34 cellular contexts compared by ENCODE assay signal in genomic region chr5:128455861-128456361, GRCh38.
DNase-seq lines count a peak whose midpoint lies in the region; ATAC-seq and TF ChIP-seq lines count a peak whose summit lies in the region.
"Had no signal": no experiment of that assay in that cellular context is flagged by ENCODE, and none has a peak within 500 bp of the region (broad histone marks: within the 10 kb centered on the region; RNA-seq: fewer than 3 reads in every experiment).

No MANE protein-coding gene starts in this region.

- H3F3A ChIP-seq in GM23338 (replicated peaks; ENCODE audit: low read depth) (no peaks in the 10 kb centered on the region), neural progenitor cell (ENCODE audit: low read depth) (peaks cover 15% of the 10 kb centered on the region)

- H3K27ac Mint-ChIP-seq in GM23338, result no peak overlapping the region; the same call in 1 of the 2 replicates
- no peak overlapping the region for H3K27ac Mint-ChIP-seq in neural progenitor cell
- H3K27ac Mint-ChIP-seq in type B pancreatic cell, result no peak overlapping the region
- H3K27ac Mint-ChIP-seq: activated T-helper 1 cell treated with anti-CD3 and anti-CD28 coated beads, Interleukin-12 subunit alpha, Interleukin-12 subunit beta, Interleukin-2, Interleukin-4 antibody, amounts not matched to agents 30 ng/mL and 10 ng/mL and 1 ng/mL, durations not matched to agents 14 hours and 24 hours and 36 hours; mesothelial cell of epicardium; stimulated activated naive B cell treated with anti-CD40 and anti-IgM and Interleukin-4, amounts not matched to agents 10 μg/mL and 1 μg/mL and 100 μg/mL, for 72 hours had no signal

- TF ChIP-seq POLR2A in tibial nerve (IDR thresholded peaks at IDR 0.05), result no peak

- TF ChIP-seq EP300 in tibial nerve (IDR thresholded peaks at IDR 0.05), result no peak

- H3K9me3 ChIP-seq in adipocyte (ENCODE audit: control insufficient read depth, low read length), result no peaks in the 10 kb centered on the region
- no peaks in the 10 kb centered on the region for H3K9me3 ChIP-seq in neural progenitor cell (ENCODE audit: low read depth)
- H3K9me3 ChIP-seq in tibial nerve, result peaks cover 0 to 10% (median 0%) of the 10 kb centered on the region in 4 donors
- H3K9me3 ChIP-seq: esophagus muscularis mucosa, SJSA1, upper lobe of right lung had no signal

- H3K27ac ChIP-seq in GM23338 (ENCODE audit: low read depth) (no peak overlapping the region), neural progenitor cell (peak overlapping the region; percentile 84), tibial nerve (no peak overlapping the region)
- H3K27ac ChIP-seq: esophagus muscularis mucosa, foreskin keratinocyte, GM23248, heart left ventricle, SJSA1, upper lobe of right lung had no signal

- H2AFZ ChIP-seq in GM23338, result no peak overlapping the region
- no peak overlapping the region for H2AFZ ChIP-seq in neural progenitor cell (replicated peaks)
- H2AFZ ChIP-seq: GM23248 had no signal

- H3K4me1 ChIP-seq in GM23338 (ENCODE audit: insufficient read depth), result peaks cover 14% of the 10 kb centered on the region
- H3K4me1 ChIP-seq in adipocyte (ENCODE audit: control insufficient read depth, insufficient read depth, low read length), result peaks cover 10% of the 10 kb centered on the region
- H3K4me1 ChIP-seq in neural progenitor cell, result peaks cover 20% of the 10 kb centered on the region
- no peaks in the 10 kb centered on the region for H3K4me1 ChIP-seq in tibial nerve
- H3K4me1 ChIP-seq: esophagus muscularis mucosa, foreskin keratinocyte, SJSA1, upper lobe of right lung had no signal

- H3K36me3 Mint-ChIP-seq in GM23338 (ENCODE audit: low read depth), result peaks cover 25% of the 10 kb centered on the region
- peaks cover 23% of the 10 kb centered on the region for H3K36me3 Mint-ChIP-seq in neural progenitor cell
- peaks cover 53% of the 10 kb centered on the region for H3K36me3 Mint-ChIP-seq in type B pancreatic cell
- H3K36me3 Mint-ChIP-seq: stimulated activated naive B cell treated with anti-CD40 and anti-IgM and Interleukin-4, amounts not matched to agents 10 μg/mL and 1 μg/mL and 100 μg/mL, for 72 hours had no signal

- peaks cover 17% of the 10 kb centered on the region; the same call in 2 of the 3 replicates for H3K9me3 Mint-ChIP-seq in GM23338
- H3K9me3 Mint-ChIP-seq in neural progenitor cell, result peaks cover 37% of the 10 kb centered on the region
- H3K9me3 Mint-ChIP-seq in type B pancreatic cell, result peaks cover 12% of the 10 kb centered on the region
- H3K9me3 Mint-ChIP-seq: activated T-helper 1 cell treated with anti-CD3 and anti-CD28 coated beads, Interleukin-12 subunit alpha, Interleukin-12 subunit beta, Interleukin-2, Interleukin-4 antibody, amounts not matched to agents 30 ng/mL and 10 ng/mL and 1 ng/mL, durations not matched to agents 14 hours and 24 hours and 36 hours had no signal

- H3K79me2 ChIP-seq in GM23338 (replicated peaks; ENCODE audit: insufficient read depth), result no peaks in the 10 kb centered on the region
- peaks cover 16% of the 10 kb centered on the region for H3K79me2 ChIP-seq in neural progenitor cell (ENCODE audit: low read depth)

- H4K20me1 ChIP-seq in GM23338 (replicated peaks; ENCODE audit: insufficient read depth) (no peaks in the 10 kb centered on the region), neural progenitor cell (ENCODE audit: low read depth) (no peaks in the 10 kb centered on the region)

- no peak overlapping the region for H3K4me3 ChIP-seq in GM23338
- no peak overlapping the region for H3K4me3 ChIP-seq in adipocyte (ENCODE audit: low read length)
- H3K4me3 ChIP-seq in neural progenitor cell, result no peak overlapping the region
- no peak overlapping the region for H3K4me3 ChIP-seq in tibial nerve
- H3K4me3 ChIP-seq: esophagus muscularis mucosa, GM23248, heart left ventricle, SJSA1, upper lobe of right lung had no signal

- 72 to 83% methylated on average over 6 of the region's 6 CpGs for WGBS in tibial nerve, 2 donors

- H3K9ac ChIP-seq in adipocyte (ENCODE audit: low read length) (no peak overlapping the region), neural progenitor cell (no peak overlapping the region)
- H3K9ac ChIP-seq: GM23248 had no signal

- no peaks in the 10 kb centered on the region for H3K9me2 ChIP-seq in GM23338 (ENCODE audit: insufficient read depth)

- no peak for TF ChIP-seq CTCF in GM23338 (conservative IDR thresholded peaks at IDR 0.05; ENCODE audit: low read depth in 2 of 2)
- TF ChIP-seq CTCF in neural progenitor cell (IDR thresholded peaks at IDR 0.05), result no peak
- TF ChIP-seq CTCF in tibial nerve (IDR thresholded peaks at IDR 0.05), result no peak
- no peak for TF ChIP-seq CTCF in type B pancreatic cell (conservative IDR thresholded peaks at IDR 0.05)

- H3K4me2 ChIP-seq in GM23338, result no peak overlapping the region
- H3K4me2 ChIP-seq in neural progenitor cell, result peak overlapping the region; percentile 68

- H3K4me3 Mint-ChIP-seq in GM23338 (no peak overlapping the region), neural progenitor cell (no peak overlapping the region), type B pancreatic cell (no peak overlapping the region)
- H3K4me3 Mint-ChIP-seq: activated T-helper 1 cell treated with anti-CD3 and anti-CD28 coated beads, Interleukin-12 subunit alpha, Interleukin-12 subunit beta, Interleukin-2, Interleukin-4 antibody, amounts not matched to agents 30 ng/mL and 10 ng/mL and 1 ng/mL, durations not matched to agents 14 hours and 24 hours and 36 hours; mesothelial cell of epicardium; naive B cell; stimulated activated naive B cell treated with anti-CD40 and anti-IgM and Interleukin-4, amounts not matched to agents 10 μg/mL and 1 μg/mL and 100 μg/mL, for 72 hours had no signal

- no peaks in the 10 kb centered on the region for H3K27me3 Mint-ChIP-seq in GM23338 (ENCODE audit: insufficient read depth, low read depth, poor library complexity)
- peaks cover 5% of the 10 kb centered on the region for H3K27me3 Mint-ChIP-seq in neural progenitor cell (ENCODE audit: insufficient read depth, low read depth)
- H3K27me3 Mint-ChIP-seq in type B pancreatic cell, result no peaks in the 10 kb centered on the region
- H3K27me3 Mint-ChIP-seq: naive B cell; stimulated activated naive B cell treated with anti-CD40 and anti-IgM and Interleukin-4, amounts not matched to agents 10 μg/mL and 1 μg/mL and 100 μg/mL, for 72 hours had no signal

- H3K4me1 Mint-ChIP-seq in GM23338 (peaks cover 24% of the 10 kb centered on the region), neural progenitor cell (peaks cover 19% of the 10 kb centered on the region), type B pancreatic cell (ENCODE audit: unreplicated experiment) (peaks cover 13% of the 10 kb centered on the region)
- H3K4me1 Mint-ChIP-seq: naive B cell; stimulated activated naive B cell treated with anti-CD40 and anti-IgM and Interleukin-4, amounts not matched to agents 10 μg/mL and 1 μg/mL and 100 μg/mL, for 72 hours had no signal

- H3K27me3 ChIP-seq in GM23338 (ENCODE audit: insufficient read depth) (no peaks in the 10 kb centered on the region), adipocyte (replicated peaks; ENCODE audit: control insufficient read depth, insufficient read depth, low read length) (no peaks in the 10 kb centered on the region), neural progenitor cell (no peaks in the 10 kb centered on the region), tibial nerve (no peaks in the 10 kb centered on the region)
- H3K27me3 ChIP-seq: esophagus muscularis mucosa, foreskin keratinocyte, heart left ventricle, SJSA1, upper lobe of right lung had no signal

- peak; percentile 62 for ATAC-seq in GM23338
- ATAC-seq: activated CD4-positive, CD25-positive, alpha-beta regulatory T cell treated with anti-CD3 and anti-CD28 coated beads, Interleukin-2, amount 50 U/mL, for 24 hours; foreskin keratinocyte; heart left ventricle; HepG2; stimulated activated naive B cell treated with anti-CD40 and anti-IgM and Interleukin-4, amounts not matched to agents 10 μg/mL and 1 μg/mL and 100 μg/mL, for 72 hours; upper lobe of right lung had no signal

- H3K36me3 ChIP-seq in GM23338 (ENCODE audit: insufficient read depth), result no peaks in the 10 kb centered on the region
- H3K36me3 ChIP-seq in adipocyte (ENCODE audit: control insufficient read depth, insufficient read depth, low read length, severe bottlenecking), result peaks cover 47% of the 10 kb centered on the region
- H3K36me3 ChIP-seq in neural progenitor cell, result peaks cover 8% of the 10 kb centered on the region
- H3K36me3 ChIP-seq in tibial nerve, result no peaks in the 10 kb centered on the region
- H3K36me3 ChIP-seq: esophagus muscularis mucosa, heart left ventricle, SJSA1, upper lobe of right lung had no signal

- DNase-seq in GM23338 (ENCODE audit: low spot score) (no peak), NCI-H2171 (lab: John Stamatoyannopoulos, UW) (peak; percentile 45), adipocyte (ENCODE audit: low read depth) (peak; percentile 52), neural progenitor cell (ENCODE audit: low spot score) (peak; percentile 79), tibial nerve (ENCODE audit: low spot score in 2 of 2) (no peak), EL (no peak), type B pancreatic cell (ENCODE audit: extremely low spot score, unreplicated experiment) (no peak)
- DNase-seq in activated CD8-positive, alpha-beta memory T cell treated with anti-CD3 and anti-CD28 coated beads, Interleukin-2, amount 50 U/mL, for 4 hours, result no peak
- DNase-seq: activated CD4-positive, alpha-beta T cell treated with anti-CD3 and anti-CD28 coated beads, Interleukin-2, amount 50 U/mL, for 48 hours; activated CD8-positive, alpha-beta memory T cell treated with anti-CD3 and anti-CD28 coated beads, Interleukin-2, amount 50 U/mL, for 48 hours; activated naive CD4-positive, alpha-beta T cell treated with Interleukin-2 at 50 U/mL for 16 hours; C1 segment of cervical spinal cord; central memory CD4-positive, alpha-beta T cell; cortex of kidney; foreskin keratinocyte; GDM1; GM23248; kidney; naive B cell; NCI-H2081; NCI-H446; nucleus accumbens; RPMI8226; stimulated activated naive B cell treated with anti-CD40 and anti-IgM and Interleukin-4, amounts not matched to agents 10 μg/mL and 1 μg/mL and 100 μg/mL, for 72 hours; substantia nigra; T-helper 1 cell; upper lobe of right lung had no signal

TF ChIP-seq in GM23338, 12 proteins besides CTCF, POLR2A, EP300 and RAD21 (continues in another document):
- TF ChIP-seq EZH2 (IDR thresholded peaks at IDR 0.05; ENCODE audit: low read depth, unreplicated experiment) (no peak), NANOG (IDR thresholded peaks at IDR 0.05; ENCODE audit: borderline replicate concordance) (no peak)

Comparison
In these comparisons a context has a peak if more than half of its experiments do, and no peak if none do; other contexts are left out.
1. DNase-seq: peak in NCI-H2171 (single experiment), adipocyte (single experiment) and neural progenitor cell (single experiment); none in GM23338 (single experiment), tibial nerve (0 of 2), activated CD8-positive, alpha-beta memory T cell treated with anti-CD3 and anti-CD28 coated beads, Interleukin-2, amount 50 U/mL, for 4 hours (single experiment), EL (single experiment) and type B pancreatic cell (single experiment).